In the genomic region with DNA sequence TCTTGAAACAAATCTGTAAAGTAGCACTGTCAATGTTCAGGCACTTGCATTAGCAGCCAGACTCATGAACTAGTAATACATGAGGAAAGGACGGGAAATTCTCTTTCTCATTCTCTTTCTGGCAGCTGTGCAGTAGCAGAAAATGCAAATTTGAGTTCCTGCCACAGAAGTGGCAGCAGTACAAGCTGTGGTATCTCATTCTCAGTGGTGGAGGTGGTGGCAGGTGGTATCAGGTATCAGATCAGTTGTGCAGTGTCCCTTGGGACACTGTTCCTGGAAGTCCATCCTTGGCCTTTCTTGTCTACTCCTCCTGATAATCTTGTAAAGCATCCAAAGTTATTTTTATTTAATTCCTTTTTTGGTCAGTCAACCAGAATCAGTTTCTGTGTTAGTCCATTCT, we compare ENCODE assay signal across 11 cellular contexts.
DNase-seq lines count a peak whose midpoint lies in the region; ATAC-seq and TF ChIP-seq lines count a peak whose summit lies in the region.
"Had no signal": no experiment of that assay in that cellular context is flagged by ENCODE, and none has a peak within 500 bp of the region (broad histone marks: within the 10 kb centered on the region; RNA-seq: fewer than 3 reads in every experiment).

No MANE protein-coding gene starts in this region.

- TF ChIP-seq CTCF in ovary (IDR thresholded peaks at IDR 0.05) = no peak
- TF ChIP-seq CTCF in CD4-positive, alpha-beta T cell (IDR thresholded peaks at IDR 0.05) = no peak

- peak overlapping the region; percentile 29 for H3K27ac Mint-ChIP-seq in memory B cell
- H3K27ac Mint-ChIP-seq in CD4-positive, alpha-beta T cell = no peak overlapping the region

- no peak overlapping the region for H3K27ac ChIP-seq in ovary
- H3K27ac ChIP-seq in CD4-positive, alpha-beta T cell (ENCODE audit: low read depth, low read length) = no peak overlapping the region
- H3K27ac ChIP-seq: right atrium auricular region had no signal

- H3K27me3 Mint-ChIP-seq in memory B cell = no peaks in the 10 kb centered on the region
- H3K27me3 Mint-ChIP-seq in CD4-positive, alpha-beta T cell = no peaks in the 10 kb centered on the region

- TF ChIP-seq EP300 in ovary (IDR thresholded peaks at IDR 0.05) = no peak

- DNase-seq in memory B cell (ENCODE audit: low spot score in 2 of 2) (peak in 1 of 2 donors; percentile 22), ovary (no peak), NOMO-1 (lab: John Stamatoyannopoulos, UW; ENCODE audit: unreplicated experiment in 2 of 2) (no peak), cerebellar cortex (ENCODE audit: low spot score) (no peak)
- DNase-seq in CD4-positive, alpha-beta T cell = no peak
- DNase-seq: Caco-2, hippocampal formation had no signal

- peak overlapping the region; percentile 50 for H3K4me3 Mint-ChIP-seq in memory B cell
- no peak overlapping the region for H3K4me3 Mint-ChIP-seq in CD4-positive, alpha-beta T cell

- no peaks in the 10 kb centered on the region for H3K36me3 ChIP-seq in ovary
- H3K36me3 ChIP-seq: right atrium auricular region had no signal

- ATAC-seq in GM18873 (IDR thresholded peaks at IDR 0.05; ENCODE audit: low FRiP score, unreplicated experiment) (peak; percentile 94), GM21717 (IDR thresholded peaks at IDR 0.05; ENCODE audit: unreplicated experiment) (peak; percentile 95), HG03196 (IDR thresholded peaks at IDR 0.05; ENCODE audit: unreplicated experiment) (peak; percentile 94), memory B cell (ENCODE audit: low read depth) (peak; percentile 99)
- ATAC-seq in CD4-positive, alpha-beta T cell (ENCODE audit: poor library complexity) = no peak

- H3K4me3 ChIP-seq in ovary = no peak overlapping the region
- H3K4me3 ChIP-seq: right atrium auricular region had no signal

- H3K4me1 Mint-ChIP-seq in memory B cell = peaks cover 19% of the 10 kb centered on the region
- no peaks in the 10 kb centered on the region for H3K4me1 Mint-ChIP-seq in CD4-positive, alpha-beta T cell (ENCODE audit: low read depth)

- POLR2A ChIA-PET in CD4-positive, alpha-beta T cell (lab: Charles Lee) = no interaction called here

- CTCF ChIA-PET in CD4-positive, alpha-beta T cell (lab: Charles Lee) = no interaction called here

- peaks cover 26% of the 10 kb centered on the region for H3K36me3 Mint-ChIP-seq in memory B cell
- H3K36me3 Mint-ChIP-seq in CD4-positive, alpha-beta T cell (ENCODE audit: low read depth) = peaks cover 9% of the 10 kb centered on the region

- 59 to 71% (median 68%) methylated on average over 1 of the region's 1 CpG for WGBS in ovary, 3 donors

- intact Hi-C loops in ovary (cut with DNase I) = no loop called here
- intact Hi-C loops in CD4-positive, alpha-beta T cell (cut with DNase I, micrococcal nuclease) = no loop called here

- TF ChIP-seq POLR2A in ovary (IDR thresholded peaks at IDR 0.05) = no peak

- H3K9me3 ChIP-seq in ovary = no peaks in the 10 kb centered on the region
- H3K9me3 ChIP-seq in CD4-positive, alpha-beta T cell (ENCODE audit: control insufficient read depth, low read length) = no peaks in the 10 kb centered on the region
- H3K9me3 ChIP-seq: Caco-2 had no signal

- H3K4me1 ChIP-seq in ovary (ENCODE audit: insufficient read depth) = no peaks in the 10 kb centered on the region
- H3K4me1 ChIP-seq: Caco-2, right atrium auricular region had no signal

- no peaks in the 10 kb centered on the region for H3K27me3 ChIP-seq in ovary
- H3K27me3 ChIP-seq in CD4-positive, alpha-beta T cell (ENCODE audit: control insufficient read depth, insufficient read depth, low read length) = no peaks in the 10 kb centered on the region
- H3K27me3 ChIP-seq: right atrium auricular region had no signal

- peaks cover 4% of the 10 kb centered on the region for H3K9me3 Mint-ChIP-seq in memory B cell
- no peaks in the 10 kb centered on the region for H3K9me3 Mint-ChIP-seq in CD4-positive, alpha-beta T cell
